In genomic region chr2:205024822-205025518, GRCh38 we compare ENCODE assay signal across 8 cellular contexts.
DNase-seq lines count a peak whose midpoint lies in the region; ATAC-seq and TF ChIP-seq lines count a peak whose summit lies in the region.

No MANE protein-coding gene starts in this region.

- H3K27me3 Mint-ChIP-seq in activated CD8-positive, alpha-beta T cell treated with anti-CD3 and anti-CD28 coated beads for 36 hours, result no peaks in the 10 kb centered on the region
- no peaks in the 10 kb centered on the region for H3K27me3 Mint-ChIP-seq in activated CD8-positive, alpha-beta T cell treated with anti-CD3 and anti-CD28 coated beads, Interleukin-2, amount 10 ng/mL, durations not matched to agents 7 days and 5 days (ENCODE audit: low read depth)

- POLR2A ChIA-PET in activated CD8-positive, alpha-beta T cell treated with anti-CD3 and anti-CD28 coated beads for 36 hours (lab: Charles Lee), result no interaction called here
- POLR2A ChIA-PET in activated CD8-positive, alpha-beta T cell treated with anti-CD3 and anti-CD28 coated beads, Interleukin-2, amount 10 ng/mL, durations not matched to agents 7 days and 5 days (lab: Charles Lee), result no interaction called here

- no peak overlapping the region for H3K4me3 Mint-ChIP-seq in activated CD8-positive, alpha-beta T cell treated with anti-CD3 and anti-CD28 coated beads for 36 hours
- no peak overlapping the region for H3K4me3 Mint-ChIP-seq in activated CD8-positive, alpha-beta T cell treated with anti-CD3 and anti-CD28 coated beads, Interleukin-2, amount 10 ng/mL, durations not matched to agents 7 days and 5 days

- no peak overlapping the region for H3K27ac Mint-ChIP-seq in activated CD8-positive, alpha-beta T cell treated with anti-CD3 and anti-CD28 coated beads for 36 hours
- H3K27ac Mint-ChIP-seq in activated CD8-positive, alpha-beta T cell treated with anti-CD3 and anti-CD28 coated beads, Interleukin-2, amount 10 ng/mL, durations not matched to agents 7 days and 5 days, result no peak overlapping the region

- TF ChIP-seq CTCF in activated CD8-positive, alpha-beta T cell treated with anti-CD3 and anti-CD28 coated beads for 36 hours (IDR thresholded peaks at IDR 0.05), result no peak

- peaks cover 12% of the 10 kb centered on the region for H3K4me1 Mint-ChIP-seq in activated CD8-positive, alpha-beta T cell treated with anti-CD3 and anti-CD28 coated beads for 36 hours (ENCODE audit: low read depth)
- peaks cover 26% of the 10 kb centered on the region for H3K4me1 Mint-ChIP-seq in activated CD8-positive, alpha-beta T cell treated with anti-CD3 and anti-CD28 coated beads, Interleukin-2, amount 10 ng/mL, durations not matched to agents 7 days and 5 days (ENCODE audit: low read depth)

- no peaks in the 10 kb centered on the region for H3K36me3 Mint-ChIP-seq in activated CD8-positive, alpha-beta T cell treated with anti-CD3 and anti-CD28 coated beads for 36 hours (ENCODE audit: low read depth)
- no peaks in the 10 kb centered on the region for H3K36me3 Mint-ChIP-seq in activated CD8-positive, alpha-beta T cell treated with anti-CD3 and anti-CD28 coated beads, Interleukin-2, amount 10 ng/mL, durations not matched to agents 7 days and 5 days (ENCODE audit: low read depth)

- peak; percentile 89 for ATAC-seq in activated CD8-positive, alpha-beta T cell treated with anti-CD3 and anti-CD28 coated beads for 36 hours
- ATAC-seq in activated CD8-positive, alpha-beta T cell treated with anti-CD3 and anti-CD28 coated beads, Interleukin-2, amount 10 ng/mL, durations not matched to agents 7 days and 5 days, result no peak
- ATAC-seq in GM18873 (IDR thresholded peaks at IDR 0.05; ENCODE audit: low FRiP score, unreplicated experiment), result no peak

- DNase-seq in activated CD8-positive, alpha-beta T cell treated with anti-CD3 and anti-CD28 coated beads for 36 hours, result peak; percentile 52
- no peak for DNase-seq in activated CD8-positive, alpha-beta T cell treated with anti-CD3 and anti-CD28 coated beads, Interleukin-2, amount 10 ng/mL, durations not matched to agents 7 days and 5 days
- peak; percentile 24 to 50 for DNase-seq in activated CD4-positive, alpha-beta T cell treated with anti-CD3 and anti-CD28 coated beads, Interleukin-2, amount 50 U/mL, for 48 hours
- peak; percentile 89 for DNase-seq in fibroblast of the conjunctiva (ENCODE audit: low read depth)
- DNase-seq in putamen (ENCODE audit: low spot score), result peak; percentile 22
- no peak for DNase-seq in NAMALWA (ENCODE audit: low spot score)
- no peak for DNase-seq in KBM-7

- H3K9me3 Mint-ChIP-seq in activated CD8-positive, alpha-beta T cell treated with anti-CD3 and anti-CD28 coated beads for 36 hours, result no peaks in the 10 kb centered on the region
- no peaks in the 10 kb centered on the region for H3K9me3 Mint-ChIP-seq in activated CD8-positive, alpha-beta T cell treated with anti-CD3 and anti-CD28 coated beads, Interleukin-2, amount 10 ng/mL, durations not matched to agents 7 days and 5 days (ENCODE audit: insufficient read depth)

- intact Hi-C loops in activated CD8-positive, alpha-beta T cell treated with anti-CD3 and anti-CD28 coated beads for 36 hours (cut with micrococcal nuclease), result no loop called here

- in situ Hi-C loops in KBM-7 (cut with MboI; ENCODE audit: low pct_unique_long_range_greater_than_20kb, low sequenced_read_pairs), result no loop called here

- CTCF ChIA-PET in activated CD8-positive, alpha-beta T cell treated with anti-CD3 and anti-CD28 coated beads for 36 hours (lab: Charles Lee), result no interaction called here
- CTCF ChIA-PET in activated CD8-positive, alpha-beta T cell treated with anti-CD3 and anti-CD28 coated beads, Interleukin-2, amount 10 ng/mL, durations not matched to agents 7 days and 5 days (lab: Charles Lee), result no interaction called here

Comparison
In these comparisons a context has a peak if more than half of its experiments do, and no peak if none do; other contexts are left out.
1. DNase-seq: peak in activated CD8-positive, alpha-beta T cell treated with anti-CD3 and anti-CD28 coated beads for 36 hours (single experiment), activated CD4-positive, alpha-beta T cell treated with anti-CD3 and anti-CD28 coated beads, Interleukin-2, amount 50 U/mL, for 48 hours (2 of 2), fibroblast of the conjunctiva (single experiment) and putamen (single experiment); none in activated CD8-positive, alpha-beta T cell treated with anti-CD3 and anti-CD28 coated beads, Interleukin-2, amount 10 ng/mL, durations not matched to agents 7 days and 5 days (single experiment), NAMALWA (single experiment) and KBM-7 (single experiment).